ENCODE assay signal across 8 cellular contexts in genomic region chr11:46382644-46383403, GRCh38. TPM values are rescaled to one million over a fixed set of nuclear protein-coding genes. Genes with fewer than 3 reads are reported as not detected.
DNase-seq lines count a peak whose midpoint lies in the region; ATAC-seq and TF ChIP-seq lines count a peak whose summit lies in the region.

No MANE protein-coding gene starts in this region.

- no peak overlapping the region for H3K27ac Mint-ChIP-seq in activated T-helper 17 cell treated with anti-CD3 and anti-CD28 coated beads, Interleukin-2, amount 50 U/mL, for 72 hours
- no peak overlapping the region for H3K27ac Mint-ChIP-seq in activated CD8-positive, alpha-beta T cell treated with anti-CD3 and anti-CD28 coated beads, Interleukin-2, amount 10 ng/mL, durations not matched to agents 7 days and 5 days

- POLR2A ChIA-PET in activated CD8-positive, alpha-beta T cell treated with anti-CD3 and anti-CD28 coated beads, Interleukin-2, amount 10 ng/mL, durations not matched to agents 7 days and 5 days (lab: Charles Lee): interaction anchor here (0.5 to 0.8 kb wide), 2 partner anchors 19 to 770 kb away, joined by 3 read pairs; no protein-coding TSS in a partner anchor

- H3K9me3 ChIP-seq in thoracic aorta: no peaks in the 10 kb centered on the region

- DNase-seq in COR-L47 (lab: John Stamatoyannopoulos, UW): peak; percentile 14
- DNase-seq in HuH-7.5 (ENCODE audit: low spot score): peak; percentile 94
- peak; percentile 53 for DNase-seq in iris pigment epithelial cell (ENCODE audit: low read depth)
- no peak for DNase-seq in thoracic aorta (ENCODE audit: low spot score)
- no peak for DNase-seq in activated CD8-positive, alpha-beta T cell treated with anti-CD3 and anti-CD28 coated beads, Interleukin-2, amount 10 ng/mL, durations not matched to agents 7 days and 5 days
- DNase-seq in AML-193 (lab: John Stamatoyannopoulos, UW): no peak
- DNase-seq in stimulated activated CD4-positive, alpha-beta T cell treated with anti-CD3 and anti-CD28 coated beads, Interleukin-4, amount 100 ng/mL, for 4 hours: no peak

- ATAC-seq in activated T-helper 17 cell treated with anti-CD3 and anti-CD28 coated beads, Interleukin-2, amount 50 U/mL, for 72 hours (replicated peaks): no peak
- no peak for ATAC-seq in thoracic aorta (ENCODE audit: insufficient number of reproducible peaks, low FRiP score, low read depth)
- ATAC-seq in activated CD8-positive, alpha-beta T cell treated with anti-CD3 and anti-CD28 coated beads, Interleukin-2, amount 10 ng/mL, durations not matched to agents 7 days and 5 days: no peak

- H3K27me3 ChIP-seq in thoracic aorta (replicated peaks; ENCODE audit: insufficient read depth): no peaks in the 10 kb centered on the region

- CTCF ChIA-PET in activated CD8-positive, alpha-beta T cell treated with anti-CD3 and anti-CD28 coated beads, Interleukin-2, amount 10 ng/mL, durations not matched to agents 7 days and 5 days (lab: Charles Lee): interaction anchor here (1.1 to 1.3 kb wide), 2 partner anchors 33 to 67 kb away, joined by 3 read pairs; no protein-coding TSS in a partner anchor

- no peaks in the 10 kb centered on the region for H3K36me3 ChIP-seq in thoracic aorta

- H3K4me1 Mint-ChIP-seq in activated T-helper 17 cell treated with anti-CD3 and anti-CD28 coated beads, Interleukin-2, amount 50 U/mL, for 72 hours: peaks cover 13% of the 10 kb centered on the region
- peaks cover 18% of the 10 kb centered on the region for H3K4me1 Mint-ChIP-seq in activated CD8-positive, alpha-beta T cell treated with anti-CD3 and anti-CD28 coated beads, Interleukin-2, amount 10 ng/mL, durations not matched to agents 7 days and 5 days (ENCODE audit: low read depth)

- peak; percentile 28 for TF ChIP-seq CTCF in thoracic aorta (IDR thresholded peaks at IDR 0.05)

- peak overlapping the region; percentile 93 for H3K4me3 ChIP-seq in thoracic aorta

- H3K4me1 ChIP-seq in thoracic aorta (ENCODE audit: control insufficient read depth in 1 of 2, low read depth in 2 of 2): peaks cover 9 to 11% of the 10 kb centered on the region in 2 donors

- peaks cover 29% of the 10 kb centered on the region for H3K27me3 Mint-ChIP-seq in activated T-helper 17 cell treated with anti-CD3 and anti-CD28 coated beads, Interleukin-2, amount 50 U/mL, for 72 hours
- peaks cover 26% of the 10 kb centered on the region for H3K27me3 Mint-ChIP-seq in activated CD8-positive, alpha-beta T cell treated with anti-CD3 and anti-CD28 coated beads, Interleukin-2, amount 10 ng/mL, durations not matched to agents 7 days and 5 days (ENCODE audit: low read depth)

- no peak overlapping the region for H3K27ac ChIP-seq in thoracic aorta

- H3K4me3 Mint-ChIP-seq in activated T-helper 17 cell treated with anti-CD3 and anti-CD28 coated beads, Interleukin-2, amount 50 U/mL, for 72 hours: peak overlapping the region; percentile 71
- H3K4me3 Mint-ChIP-seq in activated CD8-positive, alpha-beta T cell treated with anti-CD3 and anti-CD28 coated beads, Interleukin-2, amount 10 ng/mL, durations not matched to agents 7 days and 5 days: no peak overlapping the region

- H3K9me3 Mint-ChIP-seq in activated T-helper 17 cell treated with anti-CD3 and anti-CD28 coated beads, Interleukin-2, amount 50 U/mL, for 72 hours: no peaks in the 10 kb centered on the region
- H3K9me3 Mint-ChIP-seq in activated CD8-positive, alpha-beta T cell treated with anti-CD3 and anti-CD28 coated beads, Interleukin-2, amount 10 ng/mL, durations not matched to agents 7 days and 5 days (ENCODE audit: insufficient read depth): no peaks in the 10 kb centered on the region

- peaks cover 4% of the 10 kb centered on the region for H3K36me3 Mint-ChIP-seq in activated T-helper 17 cell treated with anti-CD3 and anti-CD28 coated beads, Interleukin-2, amount 50 U/mL, for 72 hours (ENCODE audit: low read depth)
- H3K36me3 Mint-ChIP-seq in activated CD8-positive, alpha-beta T cell treated with anti-CD3 and anti-CD28 coated beads, Interleukin-2, amount 10 ng/mL, durations not matched to agents 7 days and 5 days (ENCODE audit: low read depth): peaks cover 8% of the 10 kb centered on the region

RNA-seq across cellular contexts. Expression of gene MDK, which starts 1.4 kb away (rescaled TPM):
- total RNA-seq in activated T-helper 17 cell treated with anti-CD3 and anti-CD28 coated beads, Interleukin-2, amount 50 U/mL, for 72 hours: 10 to 100 TPM in 1 of 2 donors, 1 to 10 TPM in 1; 8.5 to 12.9 TPM
- 10 to 100 TPM; 13.5 to 21.0 TPM for total RNA-seq in thoracic aorta
- 1 to 10 TPM; 6.9 to 7.4 TPM for total RNA-seq in activated CD8-positive, alpha-beta T cell treated with anti-CD3 and anti-CD28 coated beads, Interleukin-2, amount 10 ng/mL, durations not matched to agents 7 days and 5 days

RNA-seq across cellular contexts. Expression of gene CHRM4, which starts 8.8 kb away (rescaled TPM):
- 1 to 10 TPM in 1 of 2 donors, under 1 TPM in 1; 0.90 to 6.1 TPM for total RNA-seq in activated T-helper 17 cell treated with anti-CD3 and anti-CD28 coated beads, Interleukin-2, amount 50 U/mL, for 72 hours
- total RNA-seq in thoracic aorta: 1 to 10 TPM in 1 of 2 donors, not detected in 1; 1.8 TPM
- under 1 TPM; 0.37 TPM for total RNA-seq in activated CD8-positive, alpha-beta T cell treated with anti-CD3 and anti-CD28 coated beads, Interleukin-2, amount 10 ng/mL, durations not matched to agents 7 days and 5 days

RNA-seq across cellular contexts. Expression of gene DGKZ, which starts 35.6 kb away (rescaled TPM):
- total RNA-seq in activated T-helper 17 cell treated with anti-CD3 and anti-CD28 coated beads, Interleukin-2, amount 50 U/mL, for 72 hours: 100 to 1,000 TPM in 1 of 2 donors, 10 to 100 TPM in 1; 78.9 to 100 TPM
- total RNA-seq in thoracic aorta: 10 to 100 TPM; 40.6 to 68.2 TPM
- total RNA-seq in activated CD8-positive, alpha-beta T cell treated with anti-CD3 and anti-CD28 coated beads, Interleukin-2, amount 10 ng/mL, durations not matched to agents 7 days and 5 days: 100 to 1,000 TPM; 151 to 152 TPM

Comparison
In these comparisons a context has a peak if more than half of its experiments do, and no peak if none do; other contexts are left out.
1. DNase-seq: peak in COR-L47 (single experiment), HuH-7.5 (single experiment) and iris pigment epithelial cell (single experiment); none in thoracic aorta (single experiment), activated CD8-positive, alpha-beta T cell treated with anti-CD3 and anti-CD28 coated beads, Interleukin-2, amount 10 ng/mL, durations not matched to agents 7 days and 5 days (single experiment), AML-193 (0 of 2) and stimulated activated CD4-positive, alpha-beta T cell treated with anti-CD3 and anti-CD28 coated beads, Interleukin-4, amount 100 ng/mL, for 4 hours (0 of 2).